8 cellular contexts compared by ENCODE assay signal in the genomic region with DNA sequence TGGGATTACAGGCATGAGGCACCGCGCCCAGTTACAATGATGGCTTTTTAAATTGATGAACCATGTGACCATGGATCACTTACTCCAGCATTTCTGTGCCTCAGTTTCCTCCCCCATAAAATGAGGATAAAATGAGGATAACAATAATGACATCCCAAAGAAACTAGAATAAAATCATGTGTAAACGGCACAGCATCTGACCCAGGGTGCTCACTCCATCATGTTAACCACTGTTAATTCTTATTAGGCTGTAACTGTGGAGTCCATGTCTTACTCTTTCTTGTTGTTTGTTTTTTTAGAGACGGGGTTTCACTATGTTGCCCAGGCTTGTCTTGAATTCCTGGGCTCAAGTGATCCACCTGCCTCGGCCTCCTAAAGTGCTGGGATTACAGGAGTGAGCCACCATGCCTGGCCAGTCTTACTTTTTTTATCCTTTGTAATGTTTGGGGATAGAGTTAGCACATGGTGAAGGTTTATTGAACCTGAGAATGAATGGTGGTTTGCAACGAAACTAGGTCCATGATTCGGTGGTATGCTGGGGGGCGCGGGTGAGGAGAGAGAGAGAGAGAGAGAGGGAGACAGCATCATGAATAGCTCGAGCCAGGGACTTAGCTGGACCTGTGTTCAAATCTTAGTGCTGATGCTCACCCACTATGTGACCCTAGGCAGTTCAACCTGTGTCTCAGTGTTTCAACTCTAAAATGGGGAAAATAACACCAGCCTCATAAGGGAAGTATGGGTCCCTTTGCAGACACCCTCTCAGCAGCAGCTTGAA. TPM values are rescaled to one million over a fixed set of nuclear protein-coding genes. Genes with fewer than 3 reads are reported as not detected.
"Had no signal": no experiment of that assay in that cellular context is flagged by ENCODE, and none has a peak within 500 bp of the region (broad histone marks: within the 10 kb centered on the region; RNA-seq: fewer than 3 reads in every experiment).

No MANE protein-coding gene starts in this region.

- DNase-seq: GM23248, GOT3, H9, HCEC 1CT, IMR-90, KG1 had no signal

- H2AFZ ChIP-seq: GM23248 had no signal

- H3K9me3 Mint-ChIP-seq: H9 had no signal

- H3K4me3 ChIP-seq: GM23248, K562 had no signal

- H3K27ac ChIP-seq: GM23248 had no signal

- H3K9ac ChIP-seq: GM23248 had no signal

RNA-seq across cellular contexts. Expression of gene MYCN, which starts 52.3 kb away (rescaled TPM):
- total RNA-seq: GM23248, HT-29, IMR-90, K562 had no signal
- polyA plus RNA-seq: GM23248, IMR-90, K562 had no signal
